Comparison of ENCODE assay signal across 8 cellular contexts in genomic region chr6:109008061-109008460, GRCh38.
DNase-seq lines count a peak whose midpoint lies in the region; ATAC-seq, FAIRE-seq and TF ChIP-seq lines count a peak whose summit lies in the region.

No MANE protein-coding gene starts in this region.

- in situ Hi-C loops in GM12878 (cut with MboI): no loop called here

- intact Hi-C loops in HCT116 (cut with micrococcal nuclease) (no loop called here), GM12878 (cut with micrococcal nuclease; ENCODE audit: unreplicated experiment) (no loop called here)

- TF ChIP-seq CTCF in AG04450 (IDR thresholded peaks at IDR 0.05; ENCODE audit: low read depth, low read length) (no peak), HCT116 (IDR thresholded peaks at IDR 0.05 in 2 of 3, conservative IDR thresholded peaks at IDR 0.05 in 1 of 3; ENCODE audit: borderline replicate concordance in 1 of 3, insufficient read depth in 1 of 3, low read depth in 2 of 3, low read length in 2 of 3) (no peak), GM12878 (IDR thresholded peaks at IDR 0.05 in 2 of 3, conservative IDR thresholded peaks at IDR 0.05 in 1 of 3; ENCODE audit: control insufficient read depth in 2 of 3, extremely low read depth in 1 of 3, insufficient read depth in 1 of 3, low read depth in 3 of 3, low read length in 3 of 3) (no peak)

- H3K4me1 ChIP-seq in HCT116 (ENCODE audit: control insufficient read depth in 1 of 2, insufficient read depth in 2 of 2, low read length in 2 of 2): peaks cover 8 to 17% of the 10 kb centered on the region in 2 experiments
- peaks cover 9% of the 10 kb centered on the region for H3K4me1 ChIP-seq in GM12878 (ENCODE audit: control insufficient read depth, insufficient read depth, low read length)
- H3K4me1 ChIP-seq in mucosa of rectum (ENCODE audit: control insufficient read depth in 2 of 2, insufficient read depth in 2 of 2, low read length in 2 of 2): peaks cover 15 to 28% of the 10 kb centered on the region in 2 donors

- no peak for TF ChIP-seq RAD21 in HCT116 (IDR thresholded peaks at IDR 0.05; ENCODE audit: low read depth)
- TF ChIP-seq RAD21 in GM12878 (IDR thresholded peaks at IDR 0.05; ENCODE audit: insufficient read depth, low read depth, low read length): no peak

- H3K9ac ChIP-seq in HCT116 (ENCODE audit: low read length) (0 out of 2 replicates have a peak overlapping the region, but pooled peaks have one; percentile 75), GM12878 (ENCODE audit: control insufficient read depth, insufficient read depth, low read length) (no peak overlapping the region), mucosa of rectum (ENCODE audit: low read depth in 1 of 2, low read length in 2 of 2) (peak overlapping the region; percentile 94 to 97)

- no peak for DNase-seq in AG04450 (ENCODE audit: low read depth, low spot score)
- no peak for DNase-seq in HCT116 (ENCODE audit: low read depth, low spot score)
- DNase-seq in GM12878 (ENCODE audit: low read depth, low spot score): no peak
- DNase-seq in HEK293T (ENCODE audit: extremely low spot score): no peak
- DNase-seq in COR-L47 (lab: John Stamatoyannopoulos, UW): no peak

- WGBS in GM12878 (ENCODE audit: insufficient coverage, insufficient replicate concordance, low lambda C conversion rate, missing lambda C conversion rate): 14% methylated on average over 4 of the region's 4 CpGs

- H2AFZ ChIP-seq in HCT116 (ENCODE audit: low read depth, low read length, poor library complexity, severe bottlenecking) (no peak overlapping the region), GM12878 (ENCODE audit: control insufficient read depth, low read depth, low read length) (no peak overlapping the region)

- peak overlapping the region; percentile 94 for H3K4me2 ChIP-seq in HCT116 (ENCODE audit: low read length)
- peak overlapping the region; percentile 98 for H3K4me2 ChIP-seq in GM12878 (ENCODE audit: control insufficient read depth, insufficient read depth)

- CTCF ChIA-PET in AG04450 (lab: Charles Lee) (no interaction called here), HCT116 (lab: Charles Lee) (no interaction called here), GM12878 (lab: Yijun Ruan, JAX) (interaction anchor here (1.0 to 1.7 kb wide), 2 partner anchors 65 to 133 kb away, joined by 3 to 7 read pairs; no protein-coding TSS in a partner anchor), HEK293T (lab: Yijun Ruan, JAX) (interaction anchor here (0.7 kb wide), 1 partner anchor 42 kb away, joined by 3 read pairs; no protein-coding TSS in a partner anchor)

- TF ChIP-seq EP300 in GM12878 (IDR thresholded peaks at IDR 0.05; ENCODE audit: borderline replicate concordance in 1 of 2, control insufficient read depth in 1 of 2, low read depth in 2 of 2, low read length in 2 of 2): no peak

- FAIRE-seq in GM12878 (lab: Jason Lieb, UNC): peak; percentile 92

- BruUV-seq in HCT116 (replicated peaks; lab: Mats Ljungman, UMichigan) (TSS peak; percentile 50), GM12878 (replicated peaks; lab: Mats Ljungman, UMichigan) (no TSS peak)

- H4K20me1 ChIP-seq in HCT116 (ENCODE audit: insufficient read depth): no peaks in the 10 kb centered on the region
- no peaks in the 10 kb centered on the region for H4K20me1 ChIP-seq in GM12878 (ENCODE audit: control insufficient read depth, insufficient read depth)

- POLR2A ChIA-PET in AG04450 (lab: Yijun Ruan, JAX): interaction anchor here (0.9 kb wide), 1 partner anchor 62 kb away, joined by 4 read pairs; no protein-coding TSS in a partner anchor
- POLR2A ChIA-PET in HCT116 (lab: Charles Lee): no interaction called here
- POLR2A ChIA-PET in GM12878 (lab: Charles Lee): interaction anchor here (0.5 kb wide), 1 partner anchor 126 kb away, joined by 3 read pairs; no protein-coding TSS in a partner anchor
- POLR2A ChIA-PET in HEK293T (lab: Yijun Ruan, JAX): interaction anchor here (0.8 to 2.6 kb wide), 4 partner anchors 11 to 86 kb away, joined by 4 to 15 read pairs (median 5); partner anchors contain the start of gene SESN1

- H3K4me3 ChIP-seq in AG04450 (ENCODE audit: low read depth, low read length) (peak overlapping the region; percentile 82), HCT116 (replicated peaks in 1 of 2; ENCODE audit: low read depth in 1 of 2, low read length in 2 of 2) (peak overlapping the region in 1 of 2 experiments; percentile 82; a peak in 2 of 4 replicates), GM12878 (no peak overlapping the region), mucosa of rectum (ENCODE audit: low read length in 2 of 2) (peak overlapping the region; percentile 91 to 93)

- H3K9me3 ChIP-seq in AG04450 (ENCODE audit: control insufficient read depth, insufficient read depth, low read length): no peaks in the 10 kb centered on the region
- no peaks in the 10 kb centered on the region for H3K9me3 ChIP-seq in HCT116 (ENCODE audit: control insufficient read depth in 1 of 2, insufficient read depth in 1 of 2, low read depth in 1 of 2, low read length in 2 of 2)
- no peaks in the 10 kb centered on the region for H3K9me3 ChIP-seq in GM12878 (replicated peaks; ENCODE audit: control insufficient read depth, insufficient read depth, low read length)
- no peaks in the 10 kb centered on the region for H3K9me3 ChIP-seq in mucosa of rectum (ENCODE audit: control insufficient read depth in 2 of 2, low read length in 2 of 2)

- no peaks in the 10 kb centered on the region for H3K9me2 ChIP-seq in HCT116 (ENCODE audit: insufficient read depth)

- RAD21 ChIA-PET in HCT116 (lab: Charles Lee; ENCODE audit: low non-redundant PET in 1 of 2, low total read pairs in 2 of 2, uncharacterized antibody in 2 of 2, unreplicated experiment in 2 of 2) (no interaction called here), GM12878 (lab: Charles Lee; ENCODE audit: unreplicated experiment) (interaction anchor here (1.6 kb wide), 1 partner anchor 64 kb away, joined by 5 read pairs; no protein-coding TSS in a partner anchor)

- SMC1A ChIA-PET in GM12878 (lab: Charles Lee; ENCODE audit: uncharacterized antibody, unreplicated experiment): interaction anchor here (0.6 kb wide), 1 partner anchor 1353 kb away, joined by 3 read pairs; no protein-coding TSS in a partner anchor

- H3K27me3 ChIP-seq in AG04450 (ENCODE audit: control insufficient read depth, insufficient read depth, low read length) (no peaks in the 10 kb centered on the region), HCT116 (ENCODE audit: insufficient read depth, low read length) (no peaks in the 10 kb centered on the region), GM12878 (replicated peaks in 1 of 2; ENCODE audit: control insufficient read depth in 2 of 2, insufficient read depth in 2 of 2, low read length in 1 of 2) (peaks cover 3 to 17% of the 10 kb centered on the region in 2 experiments; a peak in 3 of 4 replicates), mucosa of rectum (ENCODE audit: control insufficient read depth in 2 of 2, insufficient read depth in 2 of 2, low read length in 2 of 2) (no peaks in the 10 kb centered on the region)

- H3K79me2 ChIP-seq in HCT116 (ENCODE audit: insufficient read depth, low read length): peaks cover 13% of the 10 kb centered on the region; the same call in 1 of the 2 replicates
- no peaks in the 10 kb centered on the region for H3K79me2 ChIP-seq in GM12878 (ENCODE audit: control insufficient read depth, insufficient read depth, low read length)

- TF ChIP-seq POLR2A in HCT116 (IDR thresholded peaks at IDR 0.05; ENCODE audit: borderline replicate concordance, extremely low read depth, insufficient read depth, insufficient read length): no peak
- TF ChIP-seq POLR2A in GM12878 (IDR thresholded peaks at IDR 0.05; ENCODE audit: low read depth, low read length): no peak

- H3K27ac ChIP-seq in AG04450 (ENCODE audit: low read depth, low read length): no peak overlapping the region
- H3K27ac ChIP-seq in HCT116 (ENCODE audit: low read depth, low read length): no peak overlapping the region; the same call in 1 of the 2 replicates
- no peak overlapping the region for H3K27ac ChIP-seq in GM12878 (ENCODE audit: control insufficient read depth, insufficient read depth)
- peak overlapping the region; percentile 93 to 96 for H3K27ac ChIP-seq in mucosa of rectum (ENCODE audit: low read depth in 2 of 2, low read length in 2 of 2)

- ATAC-seq in HCT116: no peak
- peak; percentile 54 for ATAC-seq in GM12878
- ATAC-seq in HG02759 (IDR thresholded peaks at IDR 0.05; ENCODE audit: unreplicated experiment): no peak
- ATAC-seq in HG03460 (IDR thresholded peaks at IDR 0.05; ENCODE audit: unreplicated experiment): no peak

- H3K36me3 ChIP-seq in HCT116 (ENCODE audit: control insufficient read depth in 1 of 2, insufficient read depth in 2 of 2, low read length in 2 of 2) (no peaks in the 10 kb centered on the region), GM12878 (ENCODE audit: control insufficient read depth in 2 of 2, insufficient read depth in 2 of 2, low read length in 1 of 2) (no peaks in the 10 kb centered on the region), mucosa of rectum (ENCODE audit: control insufficient read depth in 2 of 2, insufficient read depth in 2 of 2, low read length in 2 of 2) (no peaks in the 10 kb centered on the region)

TF ChIP-seq in GM12878, 131 proteins besides CTCF, POLR2A, EP300 and RAD21 (continues in another document):
- no peak for TF ChIP-seq NR2C2 (IDR thresholded peaks at IDR 0.05; ENCODE audit: borderline replicate concordance, control insufficient read depth, insufficient read length, low read depth)
- TF ChIP-seq MTA3 (IDR thresholded peaks at IDR 0.05; ENCODE audit: borderline replicate concordance, low read length): 0 out of 2 replicates have a peak, but pooled peaks have one; percentile 37
- TF ChIP-seq CREM (IDR thresholded peaks at IDR 0.05; ENCODE audit: low read depth): 0 out of 2 replicates have a peak, but pooled peaks have one; percentile 17
- no peak for TF ChIP-seq SIN3A (IDR thresholded peaks at IDR 0.05; ENCODE audit: low read depth, low read length)
- TF ChIP-seq MEF2A (IDR thresholded peaks at IDR 0.05; ENCODE audit: insufficient read depth, low read depth, low read length): peak; percentile 87
- peak; percentile 61; the same call in 1 of the 2 replicates for TF ChIP-seq FOXM1 (IDR thresholded peaks at IDR 0.05; ENCODE audit: low read depth, low read length)
- peak; percentile 46; the same call in 1 of the 2 replicates for TF ChIP-seq SREBF1 (IDR thresholded peaks at IDR 0.05; ENCODE audit: low read length)

TF ChIP-seq in HEK293T, 16 proteins besides CTCF, POLR2A, EP300 and RAD21:
- TF ChIP-seq FOXM1 (IDR thresholded peaks at IDR 0.05; ENCODE audit: borderline replicate concordance) (no peak), TARDBP (IDR thresholded peaks at IDR 0.05) (no peak)

Comparison
In these comparisons a context has a peak if more than half of its experiments do, and no peak if none do; other contexts are left out.
1. H3K27ac ChIP-seq: peak in mucosa of rectum (2 of 2); none in AG04450 (single experiment), HCT116 (single experiment) and GM12878 (single experiment).
2. CTCF ChIA-PET loops: an anchor here in GM12878 (1.0 to 1.7 kb wide) and HEK293T (0.7 kb wide); none called in AG04450 and HCT116.